Comparison of ENCODE assay signal across 8 cellular contexts in the genomic region with DNA sequence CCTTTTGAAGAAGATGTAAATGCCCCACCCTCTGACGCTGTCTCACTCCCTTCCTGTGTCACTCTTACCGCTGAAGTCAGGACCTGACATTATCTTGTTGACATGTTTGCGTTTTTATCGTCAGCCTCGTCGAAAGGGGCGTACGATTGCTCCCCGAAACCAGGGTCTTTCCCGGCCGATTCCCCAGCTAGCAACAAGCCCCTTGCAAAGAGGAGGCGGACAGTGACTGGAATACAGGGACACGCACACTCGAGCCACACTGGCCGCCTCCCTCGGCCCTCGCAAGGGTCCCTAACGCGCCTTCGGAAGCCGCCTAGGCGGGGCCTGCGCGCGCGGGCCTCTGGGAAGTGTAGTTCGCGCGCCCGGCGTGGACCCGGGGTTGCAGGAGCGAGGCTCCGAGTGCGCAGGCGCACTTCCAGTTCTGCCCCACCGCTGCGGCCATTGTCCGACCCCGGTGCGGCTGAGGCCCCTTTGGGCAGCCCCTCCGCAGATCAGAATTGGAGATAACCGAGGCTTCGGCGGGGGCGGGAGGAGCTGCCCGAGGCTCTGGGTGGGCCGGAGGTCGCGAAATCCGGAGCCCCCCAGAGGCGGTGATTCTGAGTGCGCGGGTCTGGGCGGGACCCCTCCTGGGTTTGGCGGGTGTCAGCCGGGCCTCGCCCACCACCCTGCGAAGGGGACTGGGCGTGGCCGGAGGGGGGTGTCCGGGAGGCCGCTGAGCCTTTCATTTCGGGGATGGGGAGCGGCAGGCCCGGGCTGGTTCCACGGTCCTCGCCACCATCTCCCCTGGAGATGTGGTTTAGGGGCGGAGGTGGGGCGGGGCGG. TPM values are rescaled to one million over a fixed set of nuclear protein-coding genes. Genes with fewer than 3 reads are reported as not detected.
DNase-seq lines count a peak whose midpoint lies in the region; FAIRE-seq and TF ChIP-seq lines count a peak whose summit lies in the region.

A gene (plus strand): TSS at position 412 of the 822 bp plus-strand sequence. CDS start 502 bp downstream, outside the sequence.

- no peak for TF ChIP-seq CTCF in neutrophil (IDR thresholded peaks at IDR 0.05)
- no peak for TF ChIP-seq CTCF in subcutaneous adipose tissue (IDR thresholded peaks at IDR 0.05; ENCODE audit: low read depth)

- H3K4me1 ChIP-seq in SJCRH30 (no peaks in the 10 kb centered on the region), neutrophil (ENCODE audit: control insufficient read depth in 1 of 2, insufficient read depth in 1 of 2, low read depth in 1 of 2, low read length in 1 of 2) (peaks cover 7 to 14% of the 10 kb centered on the region in 2 experiments)

- H3K9me3 ChIP-seq in SJCRH30 (replicated peaks) (no peaks in the 10 kb centered on the region), neutrophil (no peaks in the 10 kb centered on the region)

- H3K27me3 ChIP-seq in H7 (ENCODE audit: control insufficient read depth, insufficient read depth, low read length) (no peaks in the 10 kb centered on the region), SJCRH30 (no peaks in the 10 kb centered on the region), neutrophil (no peaks in the 10 kb centered on the region)

- H3K36me3 ChIP-seq in H7 (replicated peaks; ENCODE audit: control insufficient read depth, insufficient read depth, low read length) (peaks cover 5% of the 10 kb centered on the region; the same call in 1 of the 2 replicates), SJCRH30 (0 out of 2 replicates have a peak, but pooled peaks cover 3% of the 10 kb centered on the region), neutrophil (peaks cover 9% of the 10 kb centered on the region)

- FAIRE-seq in frontal cortex (lab: Jason Lieb, UNC): no peak

- peak; percentile 90 for DNase-seq in ELF-1 (ENCODE audit: low read depth, low spot score)
- DNase-seq in H7: peak; percentile 99
- DNase-seq in M059J (ENCODE audit: low read depth): peak; percentile 80
- peak; percentile 85 to 89 for DNase-seq in SJCRH30
- peak; percentile 74 for DNase-seq in activated gamma-delta T cell treated with anti-CD3 and anti-CD28 coated beads, Interleukin-2, amount 50 U/mL, for 16 hours (ENCODE audit: low read depth)
- DNase-seq in frontal cortex (ENCODE audit: low spot score in 2 of 2): peak; percentile 93 to 95

- H3K27ac ChIP-seq in SJCRH30 (peak within 1 kb of the TSS; percentile 76), neutrophil (peak within 1 kb of the TSS; percentile 14)

- H3K4me3 ChIP-seq in H7 (ENCODE audit: insufficient read depth, low read depth, low read length) (peak within 1 kb of the TSS; percentile 58), SJCRH30 (peak within 1 kb of the TSS; percentile 79), neutrophil (ENCODE audit: low read depth in 1 of 2, low read length in 1 of 2) (peak within 1 kb of the TSS; percentile 82 to 89)

RNA-seq across cellular contexts. Expression of the gene that starts here (rescaled TPM):
- 18.5 and 20.9 TPM in 2 replicates for total RNA-seq in H7 (2014; rRNA removed; shearing (Covaris generic))
- 20.5 and 22.0 TPM in 2 replicates for total RNA-seq in M059J (2014; rRNA removed; shearing (Covaris generic))
- 11.6 and 13.3 TPM in 2 replicates for total RNA-seq in SJCRH30 (2014; rRNA removed; shearing (Covaris generic))
- total RNA-seq in frontal cortex (109 TPM), subcutaneous adipose tissue (10 to 100 TPM; 22.2 to 60.3 (median 47.5) TPM)

Comparison
In these comparisons a context has a peak if more than half of its experiments do, and no peak if none do; other contexts are left out.
1. Peak in every context shown above with its lines: DNase-seq, H3K4me3 ChIP-seq and H3K27ac ChIP-seq.